ENCODE assay signal across 18 cellular contexts in genomic region chr12:21906919-21907642, GRCh38. TPM values are rescaled to one million over a fixed set of nuclear protein-coding genes. Genes with fewer than 3 reads are reported as not detected.
DNase-seq lines count a peak whose midpoint lies in the region; ATAC-seq and TF ChIP-seq lines count a peak whose summit lies in the region.
"Had no signal": no experiment of that assay in that cellular context is flagged by ENCODE, and none has a peak within 500 bp of the region (broad histone marks: within the 10 kb centered on the region; RNA-seq: fewer than 3 reads in every experiment).

No MANE protein-coding gene starts in this region.

- H3K9me3 ChIP-seq in endocrine pancreas (ENCODE audit: control insufficient read depth, low read length) (no peaks in the 10 kb centered on the region), right lobe of liver (no peaks in the 10 kb centered on the region)
- H3K9me3 ChIP-seq: pancreas, SJCRH30 had no signal

- H3K4me1 ChIP-seq in endocrine pancreas (ENCODE audit: control insufficient read depth, insufficient read depth, low read length) (no peaks in the 10 kb centered on the region), right lobe of liver (no peaks in the 10 kb centered on the region)
- H3K4me1 ChIP-seq: pancreas, SJCRH30 had no signal

- no peak overlapping the region for H3K9ac ChIP-seq in endocrine pancreas (ENCODE audit: control insufficient read depth, insufficient read depth, low read length)

- H3K4me3 ChIP-seq in AG09309 (ENCODE audit: control insufficient read depth, low read depth, low read length) (no peak overlapping the region), endocrine pancreas (ENCODE audit: control insufficient read depth, insufficient read depth, low read length) (peak overlapping the region; percentile 18), dorsolateral prefrontal cortex (no peak overlapping the region), right lobe of liver (no peak overlapping the region)
- H3K4me3 ChIP-seq: pancreas, SJCRH30 had no signal

- intact Hi-C loops in dorsolateral prefrontal cortex (cut with DNase I): no loop called here
- intact Hi-C loops in right lobe of liver (cut with DNase I): no loop called here

- H3K27me3 ChIP-seq in endocrine pancreas (ENCODE audit: control insufficient read depth, insufficient read depth, low read length) (no peaks in the 10 kb centered on the region), dorsolateral prefrontal cortex (no peaks in the 10 kb centered on the region), right lobe of liver (no peaks in the 10 kb centered on the region)
- H3K27me3 ChIP-seq: pancreas, SJCRH30 had no signal

- 86% methylated on average over 6 of the region's 6 CpGs for WGBS in right lobe of liver (ENCODE audit: insufficient coverage, low coverage, low lambda C conversion rate, missing lambda C conversion rate)

- no peaks in the 10 kb centered on the region for H3K36me3 ChIP-seq in endocrine pancreas (ENCODE audit: control insufficient read depth, insufficient read depth, low read length)
- no peaks in the 10 kb centered on the region for H3K36me3 ChIP-seq in right lobe of liver
- H3K36me3 ChIP-seq: pancreas, SJCRH30 had no signal

- H3K27ac ChIP-seq in dorsolateral prefrontal cortex (no peak overlapping the region), right lobe of liver (no peak overlapping the region)
- H3K27ac ChIP-seq: pancreas, SJCRH30 had no signal

- ATAC-seq in GM19395 (IDR thresholded peaks at IDR 0.05; ENCODE audit: unreplicated experiment) (peak; percentile 92), HG02981 (IDR thresholded peaks at IDR 0.05; ENCODE audit: unreplicated experiment) (peak; percentile 97), right lobe of liver (no peak)
- ATAC-seq: pancreas had no signal

- no peak for TF ChIP-seq POLR2A in right lobe of liver (IDR thresholded peaks at IDR 0.05)

- DNase-seq in AG09309 (ENCODE audit: low read depth) (peak; percentile 50), dorsolateral prefrontal cortex (no peak), right lobe of liver (no peak)
- no peak for DNase-seq in activated CD8-positive, alpha-beta memory T cell treated with anti-CD3 and anti-CD28 coated beads, Interleukin-2, amount 50 U/mL, for 48 hours
- DNase-seq in stimulated activated CD4-positive, alpha-beta T cell treated with anti-CD3 and anti-CD28 coated beads, Interleukin-4, amount 100 ng/mL, for 1 hour: no peak
- DNase-seq: activated naive CD4-positive, alpha-beta T cell treated with anti-CD3 and anti-CD28 coated beads for 36 hours; central memory CD4-positive, alpha-beta T cell; Karpas-422; mesendoderm; NCI-H187; NCI-H82; pancreas; SJCRH30; stimulated activated CD8-positive, alpha-beta memory T cell treated with anti-CD3 and anti-CD28 coated beads, Interleukin-4, amount 100 ng/mL, for 48 hours had no signal

- TF ChIP-seq CTCF in AG09309 (IDR thresholded peaks at IDR 0.05; ENCODE audit: control insufficient read depth, insufficient read depth, low read depth, low read length, missing control alignments): no peak
- no peak for TF ChIP-seq CTCF in dorsolateral prefrontal cortex (IDR thresholded peaks at IDR 0.05 in 54 of 56, conservative IDR thresholded peaks at IDR 0.05 in 2 of 56; ENCODE audit: low read depth in 1 of 56, partially characterized antibody in 56 of 56)
- TF ChIP-seq CTCF in right lobe of liver (IDR thresholded peaks at IDR 0.05): no peak

RNA-seq across cellular contexts. Expression of gene ABCC9, which starts 34.1 kb away (rescaled TPM):
- total RNA-seq in dorsolateral prefrontal cortex (10 to 100 TPM in 119 of 120 experiments, 1 to 10 TPM in 1; 9.7 to 50.2 (median 22.3) TPM), right lobe of liver (10 to 100 TPM; 26.5 to 71.2 (median 37.1) TPM)
- total RNA-seq: A673; activated naive CD4-positive, alpha-beta T cell treated with anti-CD3 and anti-CD28 coated beads for 36 hours had no signal

Comparison
In these comparisons a context has a peak if more than half of its experiments do, and no peak if none do; other contexts are left out.
1. ATAC-seq: peak in GM19395 (single experiment) and HG02981 (single experiment); none in right lobe of liver (0 of 4).